9 cellular contexts compared by ENCODE assay signal in the genomic region with DNA sequence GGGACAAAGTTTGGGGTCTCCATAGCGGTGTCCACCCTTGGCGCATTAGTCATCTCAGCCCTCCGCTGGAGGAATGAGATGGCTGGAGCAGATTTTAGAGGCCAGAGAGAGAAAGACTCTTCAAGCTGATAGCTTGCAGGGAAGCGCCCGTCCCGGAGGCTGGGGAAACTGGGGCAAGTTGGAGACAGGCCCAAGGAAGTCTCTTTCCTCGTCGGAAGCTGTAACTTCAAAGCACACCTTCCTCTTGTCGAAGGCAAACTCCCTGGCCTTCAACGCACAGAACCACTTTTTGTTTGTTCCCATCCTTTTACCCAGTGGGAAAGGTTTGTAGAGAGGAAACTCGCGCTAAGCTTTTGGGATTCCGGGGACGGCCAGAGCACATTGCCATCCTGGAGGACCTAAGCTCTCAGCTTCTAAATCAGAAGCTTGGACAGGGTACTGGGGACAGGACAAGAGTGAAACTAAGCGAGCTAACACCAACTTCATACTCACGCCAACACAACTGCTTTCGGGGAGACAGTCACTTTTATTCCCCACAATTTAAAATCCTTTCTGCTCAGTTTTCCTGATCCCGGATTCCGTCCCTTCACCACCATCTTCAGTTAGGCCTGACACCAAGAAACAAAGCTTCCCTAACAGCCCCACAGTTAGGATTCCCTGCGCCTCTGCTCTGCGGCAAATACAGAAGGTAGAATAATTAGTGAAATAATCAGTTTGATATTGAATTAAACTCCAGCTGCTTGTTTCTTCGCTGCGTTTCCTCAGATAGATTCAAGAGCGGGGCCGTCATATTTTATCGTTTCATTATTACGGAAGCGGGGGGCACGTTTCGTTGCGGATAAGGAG. TPM values are rescaled to one million over a fixed set of nuclear protein-coding genes. Genes with fewer than 3 reads are reported as not detected.
DNase-seq lines count a peak whose midpoint lies in the region; ATAC-seq and TF ChIP-seq lines count a peak whose summit lies in the region.
"Had no signal": no experiment of that assay in that cellular context is flagged by ENCODE, and none has a peak within 500 bp of the region (broad histone marks: within the 10 kb centered on the region; RNA-seq: fewer than 3 reads in every experiment).

No MANE protein-coding gene starts in this region.

- H3K27ac ChIP-seq in effector memory CD4-positive, alpha-beta T cell (ENCODE audit: insufficient read depth, low read length, poor library complexity, severe bottlenecking), result no peak overlapping the region
- no peak overlapping the region for H3K27ac ChIP-seq in SJCRH30
- H3K27ac ChIP-seq: left lung had no signal

- DNase-seq in Calu3 (no peak), neural crest cell (ENCODE audit: low read depth, low spot score) (no peak), SJCRH30 (no peak), SHP77 (lab: John Stamatoyannopoulos, UW) (no peak), BE2C (no peak)
- no peak for DNase-seq in effector memory CD4-positive, alpha-beta T cell
- DNase-seq: left lung had no signal

- TF ChIP-seq CTCF in Calu3 (IDR thresholded peaks at IDR 0.05; ENCODE audit: unreplicated experiment) (no peak), neural crest cell (conservative IDR thresholded peaks at IDR 0.05) (no peak), BE2C (IDR thresholded peaks at IDR 0.05; ENCODE audit: low read depth, low read length) (no peak)

- H3K36me3 ChIP-seq in effector memory CD4-positive, alpha-beta T cell (ENCODE audit: control insufficient read depth, insufficient read depth, low read length), result no peaks in the 10 kb centered on the region
- H3K36me3 ChIP-seq in SJCRH30, result no peaks in the 10 kb centered on the region
- no peaks in the 10 kb centered on the region for H3K36me3 ChIP-seq in BE2C
- H3K36me3 ChIP-seq: left lung had no signal

- intact Hi-C loops in Calu3 (cut with micrococcal nuclease; ENCODE audit: unreplicated experiment), result no loop called here

- BruUV-seq in Calu3 (replicated peaks; lab: Mats Ljungman, UMichigan), result no TSS peak

- peaks cover 11% of the 10 kb centered on the region for H3K27me3 Mint-ChIP-seq in Calu3 (ENCODE audit: unreplicated experiment)
- H3K27me3 Mint-ChIP-seq in IgD-negative memory B cell, result peaks cover 69% of the 10 kb centered on the region
- peaks cover 96% of the 10 kb centered on the region for H3K27me3 Mint-ChIP-seq in neural crest cell (ENCODE audit: low read depth)

- CTCF ChIA-PET in Calu3 (lab: Charles Lee), result interaction anchor here (2.4 kb wide), 1 partner anchor 605 kb away, joined by 8 read pairs; no protein-coding TSS in a partner anchor

- H3K4me1 Mint-ChIP-seq in Calu3 (ENCODE audit: low read depth, unreplicated experiment) (no peaks in the 10 kb centered on the region), IgD-negative memory B cell (peaks cover 16 to 20% (median 18%) of the 10 kb centered on the region in 3 donors), neural crest cell (peaks cover 30% of the 10 kb centered on the region)

- H3K4me3 Mint-ChIP-seq in Calu3 (ENCODE audit: low read depth, unreplicated experiment) (peak overlapping the region; percentile 83), IgD-negative memory B cell (peak overlapping the region; percentile 82 to 92 (median 90)), neural crest cell (peak overlapping the region; percentile 77)

- peaks cover 63% of the 10 kb centered on the region for H3K27me3 ChIP-seq in effector memory CD4-positive, alpha-beta T cell (replicated peaks; ENCODE audit: control insufficient read depth, insufficient read depth, low read length, poor library complexity, severe bottlenecking)
- H3K27me3 ChIP-seq in SJCRH30 (no peaks in the 10 kb centered on the region), BE2C (peaks cover 65% of the 10 kb centered on the region)

- peaks cover 20% of the 10 kb centered on the region for H3K36me3 Mint-ChIP-seq in Calu3 (ENCODE audit: insufficient read depth, unreplicated experiment)
- H3K36me3 Mint-ChIP-seq in IgD-negative memory B cell, result no peaks in the 10 kb centered on the region
- H3K36me3 Mint-ChIP-seq in neural crest cell (ENCODE audit: low read depth), result peaks cover 3% of the 10 kb centered on the region

- H3K27ac Mint-ChIP-seq in Calu3 (ENCODE audit: unreplicated experiment) (no peak overlapping the region), IgD-negative memory B cell (peak overlapping the region; percentile 64 to 89 (median 64)), neural crest cell (ENCODE audit: unreplicated experiment) (no peak overlapping the region)

- H3K4me3 ChIP-seq in effector memory CD4-positive, alpha-beta T cell (ENCODE audit: insufficient read depth, low read depth, low read length, poor library complexity, severe bottlenecking), result peak overlapping the region; percentile 76
- no peak overlapping the region for H3K4me3 ChIP-seq in SJCRH30
- no peak overlapping the region for H3K4me3 ChIP-seq in BE2C (ENCODE audit: low read depth, low read length)

- H3K9me3 Mint-ChIP-seq in Calu3 (ENCODE audit: low read depth, unreplicated experiment), result no peaks in the 10 kb centered on the region
- H3K9me3 Mint-ChIP-seq in IgD-negative memory B cell, result peaks cover 0 to 4% (median 0%) of the 10 kb centered on the region in 3 donors
- no peaks in the 10 kb centered on the region for H3K9me3 Mint-ChIP-seq in neural crest cell

- H3K4me1 ChIP-seq in effector memory CD4-positive, alpha-beta T cell (ENCODE audit: control insufficient read depth, insufficient read depth, low read length, poor library complexity, severe bottlenecking), result peaks cover 35% of the 10 kb centered on the region
- no peaks in the 10 kb centered on the region for H3K4me1 ChIP-seq in SJCRH30
- no peaks in the 10 kb centered on the region for H3K4me1 ChIP-seq in BE2C

- H3K9me3 ChIP-seq in effector memory CD4-positive, alpha-beta T cell (ENCODE audit: control insufficient read depth, low read length), result no peaks in the 10 kb centered on the region
- H3K9me3 ChIP-seq in SJCRH30 (replicated peaks) (no peaks in the 10 kb centered on the region), BE2C (no peaks in the 10 kb centered on the region)
- H3K9me3 ChIP-seq: left lung had no signal

- ATAC-seq in HG02973 (IDR thresholded peaks at IDR 0.05; ENCODE audit: unreplicated experiment), result no peak

RNA-seq across cellular contexts. Expression of gene EOMES, which starts 1.1 kb away (rescaled TPM):
- total RNA-seq in Calu3 (2022), result 0.61 and 0.73 TPM in 2 replicates
- 1.1 TPM for polyA plus RNA-seq in IgD-negative memory B cell
- not detected in 2 replicates for total RNA-seq in neural crest cell
- not detected in 2 replicates for total RNA-seq in SJCRH30 (2014; rRNA removed; shearing (Covaris generic))
- polyA plus RNA-seq in BE2C (2012; ENCODE audit: insufficient read depth, insufficient read length, low read depth), result not detected

Comparison
In these comparisons a context has a peak if more than half of its experiments do, and no peak if none do; other contexts are left out.
1. H3K27ac Mint-ChIP-seq: peak in IgD-negative memory B cell (3 of 3); none in Calu3 (single experiment) and neural crest cell (single experiment).
2. Peak in every context shown above with its lines, with median percentiles within 50 percentile points of each other: H3K4me3 Mint-ChIP-seq.